ENCODE assay signal across 9 cellular contexts in genomic region chr10:63515002-63515763, GRCh38. TPM values are rescaled to one million over a fixed set of nuclear protein-coding genes. Genes with fewer than 3 reads are reported as not detected.
DNase-seq lines count a peak whose midpoint lies in the region; ATAC-seq, FAIRE-seq and TF ChIP-seq lines count a peak whose summit lies in the region.
"Had no signal": no experiment of that assay in that cellular context is flagged by ENCODE, and none has a peak within 500 bp of the region (broad histone marks: within the 10 kb centered on the region; RNA-seq: fewer than 3 reads in every experiment).

No MANE protein-coding gene starts in this region.

- H3K36me3 ChIP-seq in KMS-11 (ENCODE audit: insufficient read depth) = no peaks in the 10 kb centered on the region
- H3K36me3 ChIP-seq in K562 (ENCODE audit: control insufficient read depth, insufficient read depth, low read length) = no peaks in the 10 kb centered on the region; the same call in 1 of the 3 replicates
- peaks cover 0 to 4% of the 10 kb centered on the region in 2 experiments for H3K36me3 ChIP-seq in mesenchymal stem cell (ENCODE audit: control insufficient read depth in 1 of 2, insufficient read depth in 2 of 2, low read depth in 1 of 2, low read length in 2 of 2)

- no peak overlapping the region for H2BK15ac ChIP-seq in mesenchymal stem cell (ENCODE audit: low read depth, poor library complexity, severe bottlenecking)

- H3K9me3 ChIP-seq in K562 (replicated peaks; ENCODE audit: control insufficient read depth, insufficient read depth, low read depth, low read length) (no peaks in the 10 kb centered on the region; the same call in 1 of the 2 replicates), mesenchymal stem cell (ENCODE audit: control insufficient read depth, low read length) (no peaks in the 10 kb centered on the region)

- peak overlapping the region; percentile 95 for H2BK5ac ChIP-seq in mesenchymal stem cell (ENCODE audit: low read depth, low read length, poor library complexity, severe bottlenecking)

- WGBS in K562 (ENCODE audit: insufficient coverage, low coverage, missing lambda C conversion rate) = 53% methylated on average over 5 of the region's 5 CpGs
- WGBS in mesenchymal stem cell = 0% methylated on average over 5 of the region's 5 CpGs

- TF ChIP-seq EP300 in K562 (IDR thresholded peaks at IDR 0.05; ENCODE audit: low read length) = no peak

- in situ Hi-C loops in K562 (cut with MboI) = no loop called here

- peaks cover 70% of the 10 kb centered on the region for H3K79me2 ChIP-seq in KMS-11 (ENCODE audit: insufficient read depth, low read depth)
- H3K79me2 ChIP-seq in K562 (ENCODE audit: control insufficient read depth, insufficient read depth, low read length) = peaks cover 91% of the 10 kb centered on the region

- H3K9ac ChIP-seq in KMS-11 = no peak overlapping the region
- H3K9ac ChIP-seq in K562 (ENCODE audit: insufficient read depth in 1 of 2, low read depth in 2 of 2, low read length in 2 of 2) = no peak overlapping the region
- H3K9ac ChIP-seq in mesenchymal stem cell (ENCODE audit: low read length) = peak overlapping the region; percentile 82

- H2BK12ac ChIP-seq in mesenchymal stem cell (ENCODE audit: low read length in 2 of 2) = no peak overlapping the region

- H3K4ac ChIP-seq in mesenchymal stem cell (ENCODE audit: low read depth in 1 of 2, low read length in 2 of 2) = no peak overlapping the region

- no peak overlapping the region for H3K18ac ChIP-seq in mesenchymal stem cell (ENCODE audit: low read depth in 1 of 2, low read length in 2 of 2)

- H3K27ac ChIP-seq in KMS-11 = no peak overlapping the region
- H3K27ac ChIP-seq in K562 (ENCODE audit: extremely low read depth, low read depth, low read length) = no peak overlapping the region
- peak overlapping the region; percentile 100 for H3K27ac ChIP-seq in mesenchymal stem cell (ENCODE audit: low read length, poor library complexity, severe bottlenecking)

- H2BK120ac ChIP-seq in mesenchymal stem cell (ENCODE audit: low read depth, low read length) = no peak overlapping the region

- no peak for FAIRE-seq in K562 (lab: Jason Lieb, UNC)

- intact Hi-C loops in K562 (cut with micrococcal nuclease) = no loop called here

- no peaks in the 10 kb centered on the region for H4K20me1 ChIP-seq in KMS-11 (ENCODE audit: insufficient read depth)
- no peaks in the 10 kb centered on the region for H4K20me1 ChIP-seq in K562 (replicated peaks; ENCODE audit: control insufficient read depth, insufficient read depth, low read length)

- no peaks in the 10 kb centered on the region for H3K27me3 ChIP-seq in KMS-11 (ENCODE audit: insufficient read depth, low read depth)
- H3K27me3 ChIP-seq in K562 (ENCODE audit: control insufficient read depth in 2 of 2, insufficient read depth in 2 of 2, low read length in 2 of 2) = no peaks in the 10 kb centered on the region
- no peaks in the 10 kb centered on the region for H3K27me3 ChIP-seq in mesenchymal stem cell (ENCODE audit: control insufficient read depth in 1 of 2, insufficient read depth in 1 of 2, low read length in 2 of 2)

- no peak for TF ChIP-seq CTCF in KMS-11 (conservative IDR thresholded peaks at IDR 0.05; ENCODE audit: low read depth, low read length)
- no peak for TF ChIP-seq CTCF in K562 (IDR thresholded peaks at IDR 0.05 in 2 of 3, conservative IDR thresholded peaks at IDR 0.05 in 1 of 3; ENCODE audit: insufficient read depth in 2 of 3, low read depth in 1 of 3, low read length in 3 of 3)

- BruUV-seq in K562 (replicated peaks; lab: Mats Ljungman, UMichigan) = no TSS peak

- peak overlapping the region; percentile 7; the same call in 1 of the 2 replicates for H3K4me2 ChIP-seq in KMS-11
- no peak overlapping the region for H3K4me2 ChIP-seq in K562 (ENCODE audit: insufficient read depth, low read length)
- peak overlapping the region; percentile 54 for H3K4me2 ChIP-seq in mesenchymal stem cell (ENCODE audit: low read length, poor library complexity, severe bottlenecking)

- ATAC-seq in K562 (peak; percentile 70), GM18519 (IDR thresholded peaks at IDR 0.05; ENCODE audit: low FRiP score, unreplicated experiment) (no peak), HG03159 (IDR thresholded peaks at IDR 0.05; ENCODE audit: unreplicated experiment) (no peak)

- peak; percentile 20 for DNase-seq in DMS79 treated with DMSO at 0.1 percent for 48 hours (lab: John Stamatoyannopoulos, UW)
- peak in 1 of 4 experiments; percentile 37 for DNase-seq in K562 (ENCODE audit: extremely low read depth in 1 of 4, low spot score in 3 of 4)
- peak; percentile 92 for DNase-seq in mesenchymal stem cell
- no peak for DNase-seq in NCI-H1048 (lab: John Stamatoyannopoulos, UW)
- no peak for DNase-seq in activated CD8-positive, alpha-beta memory T cell treated with anti-CD3 and anti-CD28 coated beads, Interleukin-2, amount 50 U/mL, for 48 hours
- DNase-seq: left cardiac atrium had no signal

- TF ChIP-seq POLR2A in K562 (conservative IDR thresholded peaks at IDR 0.05) = no peak

- H3K4me3 ChIP-seq in KMS-11 (IDR thresholded peaks at IDR 0.05; ENCODE audit: insufficient read depth, low read depth, low read length) = no peak overlapping the region
- H3K4me3 ChIP-seq in K562 = no peak overlapping the region
- H3K4me3 ChIP-seq in mesenchymal stem cell (ENCODE audit: insufficient read depth in 1 of 2, low read depth in 1 of 2, low read length in 2 of 2) = peak overlapping the region in 1 of 2 experiments; percentile 57

- no peaks in the 10 kb centered on the region for H3K9me1 ChIP-seq in K562 (ENCODE audit: control insufficient read depth, insufficient read depth, low read length)

- no peak overlapping the region for H4K8ac ChIP-seq in mesenchymal stem cell (ENCODE audit: low read length)

- H2AK5ac ChIP-seq in mesenchymal stem cell (ENCODE audit: low read length, severe bottlenecking) = peak overlapping the region; percentile 78

- H4K91ac ChIP-seq in mesenchymal stem cell (ENCODE audit: low read length) = no peak overlapping the region

- H3K14ac ChIP-seq in mesenchymal stem cell (ENCODE audit: low read length in 2 of 2) = no peak overlapping the region

- H3K79me1 ChIP-seq in mesenchymal stem cell (replicated peaks; ENCODE audit: low read length, poor library complexity, severe bottlenecking) = no peaks in the 10 kb centered on the region

- CTCF ChIA-PET in K562 (lab: Yijun Ruan, JAX; ENCODE audit: low intra/inter-chr PET ratio) = no interaction called here

- H2AFZ ChIP-seq in KMS-11 (ENCODE audit: low read depth) = no peak overlapping the region
- no peak overlapping the region for H2AFZ ChIP-seq in K562 (ENCODE audit: low read depth, low read length)
- no peak overlapping the region for H2AFZ ChIP-seq in mesenchymal stem cell (ENCODE audit: low read depth, low read length)

- H3K4me1 ChIP-seq in KMS-11 (ENCODE audit: low read depth, poor library complexity, severe bottlenecking) (peaks cover 30% of the 10 kb centered on the region), K562 (replicated peaks in 1 of 2; ENCODE audit: control insufficient read depth in 2 of 2, insufficient read depth in 2 of 2, low read length in 2 of 2) (no peaks in the 10 kb centered on the region; a peak in 3 of 5 replicates), mesenchymal stem cell (ENCODE audit: control insufficient read depth, insufficient read depth, low read depth, low read length) (peaks cover 4% of the 10 kb centered on the region)

- no peak for TF ChIP-seq RAD21 in K562 (CRISPR knock-in tag; conservative IDR thresholded peaks at IDR 0.05 in 1 of 2, IDR thresholded peaks at IDR 0.05 in 1 of 2)

- H3K23ac ChIP-seq in mesenchymal stem cell (ENCODE audit: low read length in 2 of 2) = no peak overlapping the region

- POLR2A ChIA-PET in K562 (lab: Yijun Ruan, JAX) = interaction anchor here (1.0 to 5.6 kb wide), 4 partner anchors 10 to 246 kb away, joined by 3 to 46 read pairs (median 4); no protein-coding TSS in a partner anchor

RNA-seq across cellular contexts. Expression of gene REEP3, which starts 6.0 kb away (rescaled TPM):
- 3.8 and 11.4 TPM in 2 replicates for total RNA-seq in K562 (2011; cell fraction: chromatin; rRNA removed; ENCODE audit: low replicate concordance)
- 3.5 and 4.1 TPM in 2 replicates for total RNA-seq in K562 (2011; cell fraction: nucleolus; rRNA removed)
- total RNA-seq in K562 (2011; cell fraction: nucleoplasm; rRNA removed) = 9.5 and 18.6 TPM in 2 replicates
- total RNA-seq in K562 (2014; rRNA removed) (6.4 TPM in 2 replicates), K562 (2014; rRNA removed; fragmentation: Illumina TruSeq; extraction: Trizol) (10.2 and 12.6 TPM in 2 replicates), K562 (2015; rRNA removed; fragmentation: Illumina TruSeq; extraction: Trizol) (10.8 and 12.4 TPM in 2 replicates), K562 (2021) (10.3 and 10.6 TPM in 2 replicates)
- polyA plus RNA-seq in K562 (2011; rRNA removed) (6.1 and 9.2 TPM in 2 replicates), K562 (2014; fragmentation: Illumina TruSeq; extraction: Trizol) (9.2 and 13.4 TPM in 2 replicates), K562 (2014; fragmentation: Nextera tagmentation; extraction: Ambion mirVana) (1 to 10 TPM; 3.4 to 6.6 TPM), K562 (2014; rRNA removed) (4.6 and 5.2 TPM in 2 replicates)
- polyA plus RNA-seq in K562 (2011; cell fraction: cytosol; rRNA removed) = 2.7 and 4.5 TPM in 2 replicates
- polyA plus RNA-seq in K562 (2011; cell fraction: nucleus; rRNA removed) = 1.7 and 2.4 TPM in 2 replicates
- 4.1 and 5.4 TPM in 2 replicates for polyA plus RNA-seq in K562 (2012)
- polyA minus RNA-seq in K562 (2011; rRNA and poly(A)+ RNA removed) = 8.9 and 10.7 TPM in 2 replicates
- polyA minus RNA-seq in K562 (2011; cell fraction: cytosol; rRNA and poly(A)+ RNA removed) = 5.2 and 6.8 TPM in 2 replicates
- 2.8 and 4.2 TPM in 2 replicates for polyA minus RNA-seq in K562 (2011; cell fraction: nucleus; rRNA and poly(A)+ RNA removed)
- 38.5 TPM for polyA plus RNA-seq in mesenchymal stem cell (2013, experiment 1 of 2)
- 42.0 TPM for polyA plus RNA-seq in mesenchymal stem cell (2013, experiment 2 of 2)

RNA-seq across cellular contexts. Expression of gene JMJD1C, which starts 49.4 kb away (rescaled TPM):
- 158 and 301 TPM in 2 replicates for total RNA-seq in K562 (2011; cell fraction: chromatin; rRNA removed; ENCODE audit: low replicate concordance)
- total RNA-seq in K562 (2011; cell fraction: nucleolus; rRNA removed) = 93.6 and 118 TPM in 2 replicates
- 154 and 227 TPM in 2 replicates for total RNA-seq in K562 (2011; cell fraction: nucleoplasm; rRNA removed)
- total RNA-seq in K562 (2014; rRNA removed) = 33.3 and 39.7 TPM in 2 replicates
- 68.0 and 79.3 TPM in 2 replicates for total RNA-seq in K562 (2014; rRNA removed; fragmentation: Illumina TruSeq; extraction: Trizol)
- total RNA-seq in K562 (2015; rRNA removed; fragmentation: Illumina TruSeq; extraction: Trizol) = 57.4 and 58.8 TPM in 2 replicates
- 46.0 and 47.2 TPM in 2 replicates for total RNA-seq in K562 (2021)
- polyA plus RNA-seq in K562 (2011; rRNA removed) = 49.3 and 51.1 TPM in 2 replicates
- 12.9 and 24.3 TPM in 2 replicates for polyA plus RNA-seq in K562 (2011; cell fraction: cytosol; rRNA removed)
- polyA plus RNA-seq in K562 (2011; cell fraction: nucleus; rRNA removed) = 53.4 and 73.5 TPM in 2 replicates
- 26.3 and 30.7 TPM in 2 replicates for polyA plus RNA-seq in K562 (2012)
- polyA plus RNA-seq in K562 (2014; fragmentation: Illumina TruSeq; extraction: Trizol) = 48.1 and 49.3 TPM in 2 replicates
- polyA plus RNA-seq in K562 (2014; fragmentation: Nextera tagmentation; extraction: Ambion mirVana) = 10 to 100 TPM; 25.3 to 38.5 TPM
- polyA plus RNA-seq in K562 (2014; rRNA removed) = 32.3 and 36.1 TPM in 2 replicates
- 164 and 189 TPM in 2 replicates for polyA minus RNA-seq in K562 (2011; rRNA and poly(A)+ RNA removed)
- polyA minus RNA-seq in K562 (2011; cell fraction: cytosol; rRNA and poly(A)+ RNA removed) = 36.8 and 39.6 TPM in 2 replicates
- polyA minus RNA-seq in K562 (2011; cell fraction: nucleus; rRNA and poly(A)+ RNA removed) = 86.6 and 187 TPM in 2 replicates
- polyA plus RNA-seq in mesenchymal stem cell (2013, experiment 1 of 2) = 23.7 TPM
- polyA plus RNA-seq in mesenchymal stem cell (2013, experiment 2 of 2) = 25.8 TPM

Comparison
In these comparisons a context has a peak if more than half of its experiments do, and no peak if none do; other contexts are left out.
1. DNase-seq: peak in DMS79 treated with DMSO at 0.1 percent for 48 hours (single experiment) and mesenchymal stem cell (single experiment); none in NCI-H1048 (single experiment) and activated CD8-positive, alpha-beta memory T cell treated with anti-CD3 and anti-CD28 coated beads, Interleukin-2, amount 50 U/mL, for 48 hours (single experiment).